In genomic region chr2:238267341-238267710, GRCh38 we compare ENCODE assay signal across 1 cellular context.
TF ChIP-seq lines count a peak whose summit lies in the region.

No MANE protein-coding gene starts in this region.

TF ChIP-seq in HepG2, 621 proteins besides CTCF, POLR2A, EP300 and RAD21:
- TF ChIP-seq ZBED4 (CRISPR knock-in tag; IDR thresholded peaks at IDR 0.05; ENCODE audit: borderline replicate concordance) (no peak), ZNF101 (CRISPR knock-in tag; IDR thresholded peaks at IDR 0.05; ENCODE audit: borderline replicate concordance, low read depth) (no peak), ZNF792 (CRISPR knock-in tag; IDR thresholded peaks at IDR 0.05) (no peak), DDIT3 (CRISPR knock-in tag; IDR thresholded peaks at IDR 0.05) (no peak)
